18 cellular contexts compared by ENCODE assay signal in the genomic region with DNA sequence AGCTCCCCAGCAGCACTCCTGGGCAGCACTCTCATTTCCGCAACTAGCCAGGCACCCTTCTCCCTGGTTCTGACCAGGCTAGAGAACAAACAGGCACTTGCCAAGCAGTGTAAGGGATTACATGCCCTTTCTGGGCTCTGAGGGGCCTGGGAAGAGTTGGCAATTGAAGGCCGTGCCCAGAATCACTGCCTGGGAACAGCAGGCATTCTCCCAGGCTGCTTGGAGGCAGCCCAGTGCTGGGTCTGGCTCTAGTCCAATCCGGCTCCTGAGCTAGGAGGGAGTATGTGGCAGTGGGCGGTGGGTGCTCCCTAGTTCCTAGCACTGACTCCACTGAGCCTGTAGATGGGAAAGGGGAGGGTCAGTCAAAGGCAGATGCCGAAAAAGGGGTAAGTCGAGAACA. TPM values are rescaled to one million over a fixed set of nuclear protein-coding genes. Genes with fewer than 3 reads are reported as not detected.
A peak's percentile ranks its signal among the peaks of the same experiment; 100 is the strongest.
DNase-seq lines count a peak whose midpoint lies in the region; ATAC-seq and TF ChIP-seq lines count a peak whose summit lies in the region.
"Had no signal": no experiment of that assay in that cellular context is flagged by ENCODE, and none has a peak within 500 bp of the region (broad histone marks: within the 10 kb centered on the region; RNA-seq: fewer than 3 reads in every experiment).

No MANE protein-coding gene starts in this region.

- no peaks in the 10 kb centered on the region for H3K79me2 ChIP-seq in PC-3 (ENCODE audit: low read length)
- H3K79me2 ChIP-seq: parathyroid adenoma had no signal

- H3K27me3 ChIP-seq in WERI-Rb-1 (ENCODE audit: insufficient read depth, low read depth, severe bottlenecking) (no peaks in the 10 kb centered on the region), PC-3 (ENCODE audit: low read length) (no peaks in the 10 kb centered on the region)
- H3K27me3 ChIP-seq: upper lobe of right lung had no signal

- DNase-seq in CD14-positive monocyte (ENCODE audit: low spot score): no peak
- DNase-seq in amygdala (lab: John Stamatoyannopoulos, UW): peak in 30 of 56 donors; percentile 6 to 69 (median 34)
- DNase-seq in left cardiac atrium: peak; percentile 34
- peak; percentile 30 for DNase-seq in putamen (ENCODE audit: low spot score)
- DNase-seq in DMS79 (lab: John Stamatoyannopoulos, UW): no peak
- DNase-seq in WERI-Rb-1: no peak
- DNase-seq in NK-92 (lab: John Stamatoyannopoulos, UW; ENCODE audit: unreplicated experiment): no peak
- no peak for DNase-seq in PC-3
- DNase-seq: ACHN; activated CD8-positive, alpha-beta T cell treated with anti-CD3 and anti-CD28 coated beads, Interleukin-2, amount 10 ng/mL, durations not matched to agents 7 days and 5 days; CD4-positive, alpha-beta T cell; DND-41; NCI-H82; upper lobe of right lung had no signal

- H2AFZ ChIP-seq in PC-3 (ENCODE audit: low read length): no peak overlapping the region
- H2AFZ ChIP-seq: parathyroid adenoma had no signal

- BruUV-seq in PC-3 (replicated peaks; lab: Mats Ljungman, UMichigan): no TSS peak

- ATAC-seq in left cardiac atrium (peak; percentile 39), PC-3 (no peak)
- ATAC-seq: activated CD8-positive, alpha-beta T cell treated with anti-CD3 and anti-CD28 coated beads, Interleukin-2, amount 10 ng/mL, durations not matched to agents 7 days and 5 days; HCT116; K562; upper lobe of right lung had no signal

- peak overlapping the region; percentile 87 to 98 (median 95) for H3K27ac Mint-ChIP-seq in CD14-positive monocyte
- H3K27ac Mint-ChIP-seq: activated CD8-positive, alpha-beta T cell treated with anti-CD3 and anti-CD28 coated beads, Interleukin-2, amount 10 ng/mL, durations not matched to agents 7 days and 5 days; CD4-positive, alpha-beta T cell had no signal

- H3K9me3 ChIP-seq in WERI-Rb-1 (ENCODE audit: severe bottlenecking) (no peaks in the 10 kb centered on the region), PC-3 (ENCODE audit: low read length) (no peaks in the 10 kb centered on the region)
- H3K9me3 ChIP-seq: upper lobe of right lung had no signal

- peaks cover 0 to 4% (median 0%) of the 10 kb centered on the region in 3 donors for H3K27me3 Mint-ChIP-seq in CD14-positive monocyte (ENCODE audit: low read depth in 3 of 3)
- H3K27me3 Mint-ChIP-seq: CD4-positive, alpha-beta T cell had no signal

- H3K4me1 ChIP-seq in PC-3 (ENCODE audit: insufficient read depth, low read length): no peaks in the 10 kb centered on the region
- H3K4me1 ChIP-seq: parathyroid adenoma had no signal

- H3K4me3 ChIP-seq in WERI-Rb-1 (ENCODE audit: low read depth, low read length): no peak overlapping the region
- H3K4me3 ChIP-seq in PC-3 (ENCODE audit: low read length): no peak overlapping the region
- H3K4me3 ChIP-seq: K562, upper lobe of right lung had no signal

- no peak overlapping the region for H3K9ac ChIP-seq in PC-3 (ENCODE audit: low read length)
- H3K9ac ChIP-seq: parathyroid adenoma had no signal

- H3K4me2 ChIP-seq in PC-3 (ENCODE audit: low read length): no peak overlapping the region

- H3K4me3 Mint-ChIP-seq in CD14-positive monocyte: no peak overlapping the region
- H3K4me3 Mint-ChIP-seq: activated CD8-positive, alpha-beta T cell treated with anti-CD3 and anti-CD28 coated beads, Interleukin-2, amount 10 ng/mL, durations not matched to agents 7 days and 5 days; CD4-positive, alpha-beta T cell had no signal

- no peaks in the 10 kb centered on the region for H3K9me2 ChIP-seq in PC-3 (replicated peaks; ENCODE audit: low read length)

- CTCF ChIA-PET in PC-3 (lab: Charles Lee): no interaction called here

- no peaks in the 10 kb centered on the region for H3F3A ChIP-seq in PC-3 (ENCODE audit: low read length, unreplicated experiment)

- peaks cover 3 to 9% (median 5%) of the 10 kb centered on the region in 7 donors for H3K9me3 Mint-ChIP-seq in CD14-positive monocyte
- H3K9me3 Mint-ChIP-seq: CD4-positive, alpha-beta T cell had no signal

- no peaks in the 10 kb centered on the region for H4K20me1 ChIP-seq in PC-3 (ENCODE audit: low read length)

- POLR2A ChIA-PET in PC-3 (lab: Charles Lee; ENCODE audit: unreplicated experiment): no interaction called here

- intact Hi-C loops in CD14-positive monocyte (cut with micrococcal nuclease) (loop anchor here (5.0 kb wide), 2 partner anchors 33 to 43 kb away; no protein-coding TSS in a partner anchor), left cardiac atrium (cut with DNase I) (no loop called here), PC-3 (cut with micrococcal nuclease) (no loop called here)

- H3K36me3 Mint-ChIP-seq in CD14-positive monocyte: peaks cover 2 to 14% of the 10 kb centered on the region in 2 donors

- H3K4me1 Mint-ChIP-seq in CD14-positive monocyte: peaks cover 44% of the 10 kb centered on the region

- H3K27ac ChIP-seq in WERI-Rb-1 (no peak overlapping the region), PC-3 (ENCODE audit: low read length) (no peak overlapping the region)
- H3K27ac ChIP-seq: parathyroid adenoma, RWPE1, upper lobe of right lung had no signal

- TF ChIP-seq CTCF in CD14-positive monocyte (IDR thresholded peaks at IDR 0.05) (no peak), WERI-Rb-1 (IDR thresholded peaks at IDR 0.05; ENCODE audit: low read depth, low read length) (no peak), PC-3 (conservative IDR thresholded peaks at IDR 0.05; ENCODE audit: low read depth, low read length) (no peak)

- no peaks in the 10 kb centered on the region for H3K36me3 ChIP-seq in WERI-Rb-1
- H3K36me3 ChIP-seq in PC-3 (ENCODE audit: low read depth, low read length): no peaks in the 10 kb centered on the region
- H3K36me3 ChIP-seq: upper lobe of right lung had no signal

RNA-seq across cellular contexts. Expression of gene SP3, which starts 34.1 kb away (rescaled TPM):
- 10 to 100 TPM; 44.8 to 54.2 TPM for polyA plus RNA-seq in CD14-positive monocyte
- total RNA-seq in left cardiac atrium: 10 to 100 TPM; 42.9 to 49.0 TPM
- 82.2 and 117 TPM in 2 replicates for total RNA-seq in PC-3 (2014; rRNA removed)

Comparison
In these comparisons a context has a peak if more than half of its experiments do, and no peak if none do; other contexts are left out.
1. DNase-seq: peak in amygdala (30 of 56), left cardiac atrium (single experiment) and putamen (single experiment); none in CD14-positive monocyte (single experiment), DMS79 (single experiment), WERI-Rb-1 (single experiment), NK-92 (single experiment) and PC-3 (single experiment).
2. intact Hi-C loops: an anchor here in CD14-positive monocyte (5.0 kb wide); none called in left cardiac atrium and PC-3.